In genomic region chr17:44995602-44996001, GRCh38 we compare ENCODE assay signal across 23 cellular contexts. TPM values are rescaled to one million over a fixed set of nuclear protein-coding genes. Genes with fewer than 3 reads are reported as not detected.
"Had no signal": no experiment of that assay in that cellular context is flagged by ENCODE, and none has a peak within 500 bp of the region (broad histone marks: within the 10 kb centered on the region; RNA-seq: fewer than 3 reads in every experiment).

No MANE protein-coding gene starts in this region.

- H3K4me1 Mint-ChIP-seq: activated B cell treated with CpG ODN at 0.5 μM for 24 hours; activated CD4-positive, alpha-beta T cell treated with anti-CD3 and anti-CD28 coated beads for 36 hours; activated T-helper 17 cell treated with anti-CD3 and anti-CD28 coated beads, Interleukin-2, amount 50 U/mL, for 72 hours had no signal

- H3K27me3 Mint-ChIP-seq: activated T-helper 17 cell treated with anti-CD3 and anti-CD28 coated beads, Interleukin-2, amount 50 U/mL, for 72 hours had no signal

- H3K27me3 ChIP-seq: breast epithelium, gastroesophageal sphincter, ovary had no signal

- DNase-seq: activated B cell treated with CpG ODN at 0.5 μM for 24 hours; activated CD4-positive, alpha-beta T cell treated with anti-CD3 and anti-CD28 coated beads for 36 hours; activated CD4-positive, alpha-beta T cell treated with anti-CD3 and anti-CD28 coated beads, Interleukin-2, amount 50 U/mL, for 4 hours; activated CD8-positive, alpha-beta memory T cell treated with anti-CD3 and anti-CD28 coated beads for 24 hours; activated CD8-positive, alpha-beta memory T cell treated with anti-CD3 and anti-CD28 coated beads, Interleukin-2, amount 50 U/mL, for 4 hours; activated T-cell treated with anti-CD3 and anti-CD28 coated beads, Interleukin-2, amount 50 U/mL, for 24 hours; head of caudate nucleus; naive thymus-derived CD8-positive, alpha-beta T cell; ovary; stimulated activated CD4-positive, alpha-beta T cell treated with anti-CD3 and anti-CD28 coated beads, Interleukin-4, amount 100 ng/mL, for 24 hours; stimulated activated naive CD8-positive, alpha-beta T cell treated with anti-CD3 and anti-CD28 coated beads, Interleukin-15, Interleukin-2, amounts not matched to agents 100 U/mL and 50 U/mL, for 24 hours; T-helper 1 cell; T-helper 9 cell; upper lobe of right lung had no signal

- H3K36me3 ChIP-seq: breast epithelium, esophagus muscularis mucosa, gastroesophageal sphincter, ovary, prostate gland, upper lobe of right lung had no signal

- H3K9me3 ChIP-seq: breast epithelium, ovary, prostate gland had no signal

- ATAC-seq: activated CD4-positive, alpha-beta T cell treated with anti-CD3 and anti-CD28 coated beads for 36 hours; activated T-helper 17 cell treated with anti-CD3 and anti-CD28 coated beads, Interleukin-2, amount 50 U/mL, for 72 hours; gastroesophageal sphincter; naive thymus-derived CD8-positive, alpha-beta T cell; stimulated activated naive CD8-positive, alpha-beta T cell treated with anti-CD3 and anti-CD28 coated beads, Interleukin-15, Interleukin-2, amounts not matched to agents 100 U/mL and 50 U/mL, for 24 hours; upper lobe of right lung had no signal

- H3K4me3 Mint-ChIP-seq: activated B cell treated with CpG ODN at 0.5 μM for 24 hours; activated CD4-positive, alpha-beta T cell treated with anti-CD3 and anti-CD28 coated beads for 36 hours; activated naive CD8-positive, alpha-beta T cell; activated T-cell treated with anti-CD3 and anti-CD28 coated beads, Interleukin-2, amount 50 U/mL, for 24 hours; activated T-helper 17 cell treated with anti-CD3 and anti-CD28 coated beads, Interleukin-2, amount 50 U/mL, for 72 hours had no signal

- H3K27ac Mint-ChIP-seq: activated B cell treated with CpG ODN at 0.5 μM for 24 hours; activated CD4-positive, alpha-beta T cell treated with anti-CD3 and anti-CD28 coated beads for 36 hours; activated naive CD8-positive, alpha-beta T cell; activated T-cell treated with anti-CD3 and anti-CD28 coated beads, Interleukin-2, amount 50 U/mL, for 24 hours; activated T-helper 17 cell treated with anti-CD3 and anti-CD28 coated beads, Interleukin-2, amount 50 U/mL, for 72 hours; naive thymus-derived CD8-positive, alpha-beta T cell had no signal

- H3K4me1 ChIP-seq: breast epithelium, prostate gland, upper lobe of right lung had no signal

- H3K4me3 ChIP-seq: breast epithelium, coronary artery, esophagus muscularis mucosa, gastroesophageal sphincter, lung, ovary, prostate gland, upper lobe of right lung had no signal

RNA-seq across cellular contexts. Expression of gene C1QL1, which starts 27.5 kb away (rescaled TPM):
- total RNA-seq: activated B cell treated with CpG ODN at 0.5 μM for 24 hours; naive thymus-derived CD8-positive, alpha-beta T cell; subcutaneous adipose tissue had no signal

RNA-seq across cellular contexts. Expression of gene KIF18B, which starts 48.0 kb away (rescaled TPM):
- total RNA-seq: naive thymus-derived CD8-positive, alpha-beta T cell had no signal
